In the genomic region with DNA sequence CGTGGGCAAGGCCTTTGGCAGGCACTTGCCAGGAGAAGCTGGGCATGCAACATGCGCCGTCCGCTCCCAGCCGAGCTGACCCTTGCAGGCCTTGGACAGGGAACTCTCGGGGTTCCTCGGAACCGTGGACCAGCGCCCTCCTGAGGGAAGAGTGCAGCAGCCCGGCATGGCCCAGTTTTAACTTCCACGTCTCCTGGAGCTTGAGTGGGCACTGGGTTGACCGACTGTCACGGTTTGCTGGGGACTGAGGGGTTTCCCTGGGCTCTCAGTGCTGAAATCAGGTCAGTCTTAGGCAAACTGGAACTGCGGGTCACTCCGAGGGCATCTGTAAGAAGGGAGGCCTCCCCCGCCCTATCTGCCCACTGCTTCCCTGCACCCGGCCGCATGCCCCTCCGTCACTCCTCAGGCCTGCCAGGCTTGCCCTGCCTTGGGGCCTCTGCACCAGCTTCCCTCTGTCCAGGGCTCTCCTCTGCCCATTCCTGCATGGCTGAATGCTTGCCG, we compare ENCODE assay signal across 15 cellular contexts.
"Had no signal": no experiment of that assay in that cellular context is flagged by ENCODE, and none has a peak within 500 bp of the region (broad histone marks: within the 10 kb centered on the region; RNA-seq: fewer than 3 reads in every experiment).

No MANE protein-coding gene starts in this region.

- H3K27me3 Mint-ChIP-seq: activated CD4-positive, alpha-beta T cell treated with anti-CD3 and anti-CD28 coated beads, Interleukin-2, amount 10 ng/mL, durations not matched to agents 7 days and 5 days; activated naive CD4-positive, alpha-beta T cell treated with anti-CD3 and anti-CD28 coated beads, Interleukin-2, amount 10 ng/mL, durations not matched to agents 7 days and 5 days; naive thymus-derived CD8-positive, alpha-beta T cell; stimulated activated naive CD8-positive, alpha-beta T cell treated with anti-CD3 and anti-CD28 coated beads, Interleukin-15, Interleukin-2, amounts not matched to agents 100 ng/mL and 50 ng/mL, for 24 hours had no signal

- H3K27ac Mint-ChIP-seq: activated CD4-positive, alpha-beta T cell treated with anti-CD3 and anti-CD28 coated beads, Interleukin-2, amount 10 ng/mL, durations not matched to agents 7 days and 5 days; activated naive CD4-positive, alpha-beta T cell treated with anti-CD3 and anti-CD28 coated beads, Interleukin-2, amount 10 ng/mL, durations not matched to agents 7 days and 5 days; naive thymus-derived CD8-positive, alpha-beta T cell; stimulated activated naive CD8-positive, alpha-beta T cell treated with anti-CD3 and anti-CD28 coated beads, Interleukin-15, Interleukin-2, amounts not matched to agents 100 ng/mL and 50 ng/mL, for 24 hours had no signal

- H3K4me1 ChIP-seq: ascending aorta, gastrocnemius medialis, transverse colon had no signal

- H3K27me3 ChIP-seq: ascending aorta, gastrocnemius medialis, transverse colon had no signal

- H3K4me1 Mint-ChIP-seq: activated CD4-positive, alpha-beta T cell treated with anti-CD3 and anti-CD28 coated beads, Interleukin-2, amount 10 ng/mL, durations not matched to agents 7 days and 5 days; activated naive CD4-positive, alpha-beta T cell treated with anti-CD3 and anti-CD28 coated beads, Interleukin-2, amount 10 ng/mL, durations not matched to agents 7 days and 5 days; naive thymus-derived CD8-positive, alpha-beta T cell had no signal

- ATAC-seq: activated CD4-positive, CD25-positive, alpha-beta regulatory T cell treated with anti-CD3 and anti-CD28 coated beads, Interleukin-2, amount 50 U/mL, for 24 hours; activated T-cell treated with anti-CD3 and anti-CD28 coated beads, Interleukin-2, amount 50 U/mL, for 4 hours; esophagus mucosa; gastrocnemius medialis; naive thymus-derived CD8-positive, alpha-beta T cell had no signal

- H3K27ac ChIP-seq: ascending aorta, gastrocnemius medialis, transverse colon had no signal

- H3K4me3 ChIP-seq: ascending aorta, gastrocnemius medialis, transverse colon had no signal

- H3K4me3 Mint-ChIP-seq: activated CD4-positive, alpha-beta T cell treated with anti-CD3 and anti-CD28 coated beads, Interleukin-2, amount 10 ng/mL, durations not matched to agents 7 days and 5 days; activated naive CD4-positive, alpha-beta T cell treated with anti-CD3 and anti-CD28 coated beads, Interleukin-2, amount 10 ng/mL, durations not matched to agents 7 days and 5 days; activated T-cell treated with anti-CD3 and anti-CD28 coated beads, Interleukin-2, amount 50 U/mL, for 4 hours; naive thymus-derived CD8-positive, alpha-beta T cell; stimulated activated naive CD8-positive, alpha-beta T cell treated with anti-CD3 and anti-CD28 coated beads, Interleukin-15, Interleukin-2, amounts not matched to agents 100 ng/mL and 50 ng/mL, for 24 hours had no signal

- H3K9me3 ChIP-seq: ascending aorta, gastrocnemius medialis, transverse colon had no signal

- H3K36me3 ChIP-seq: ascending aorta, gastrocnemius medialis, transverse colon had no signal

- DNase-seq: activated CD4-positive, alpha-beta T cell treated with anti-CD3 and anti-CD28 coated beads, Interleukin-2, amount 10 ng/mL, durations not matched to agents 7 days and 5 days; activated CD8-positive, alpha-beta memory T cell treated with anti-CD3 and anti-CD28 coated beads, Interleukin-2, amount 50 U/mL, for 4 hours; activated naive CD4-positive, alpha-beta T cell treated with anti-CD3 and anti-CD28 coated beads, Interleukin-2, amount 10 ng/mL, durations not matched to agents 7 days and 5 days; activated T-cell treated with anti-CD3 and anti-CD28 coated beads, Interleukin-2, amount 50 U/mL, for 4 hours; cortex of kidney; gastrocnemius medialis; head of caudate nucleus; nucleus accumbens; stimulated activated CD4-positive, alpha-beta T cell treated with anti-CD3 and anti-CD28 coated beads, Interleukin-2, amount 100 ng/mL, for 24 hours; transverse colon had no signal

- H3K36me3 Mint-ChIP-seq: activated naive CD4-positive, alpha-beta T cell treated with anti-CD3 and anti-CD28 coated beads, Interleukin-2, amount 10 ng/mL, durations not matched to agents 7 days and 5 days had no signal
